ENCODE assay signal across 25 cellular contexts in the genomic region with DNA sequence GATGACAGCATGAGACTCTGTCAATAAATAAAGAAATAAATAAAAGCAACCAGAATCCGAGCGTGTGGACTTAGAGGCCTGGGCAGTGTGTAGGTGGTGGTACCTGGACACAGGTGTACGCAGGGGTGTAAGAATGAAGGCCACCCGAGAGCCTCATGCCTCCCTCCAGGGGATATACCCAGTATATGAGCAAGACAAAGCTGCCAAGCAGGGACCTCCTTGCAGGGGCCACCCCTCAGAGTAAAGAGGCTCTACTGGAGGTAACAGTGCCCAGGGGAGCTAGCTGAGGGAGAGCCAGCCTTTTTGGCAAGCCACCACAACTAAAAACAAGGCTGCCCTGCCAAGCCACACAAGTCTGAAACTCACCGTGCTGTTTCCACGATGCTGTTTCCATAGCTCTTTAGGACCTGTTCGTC.
A peak's percentile ranks its signal among the peaks of the same experiment; 100 is the strongest.
DNase-seq lines count a peak whose midpoint lies in the region; ATAC-seq and TF ChIP-seq lines count a peak whose summit lies in the region.
"Had no signal": no experiment of that assay in that cellular context is flagged by ENCODE, and none has a peak within 500 bp of the region (broad histone marks: within the 10 kb centered on the region; RNA-seq: fewer than 3 reads in every experiment).

No MANE protein-coding gene starts in this region.

- intact Hi-C loops in Right ventricle myocardium inferior (cut with DNase I) (no loop called here), right cardiac atrium (cut with DNase I) (no loop called here)

- H3K9me3 Mint-ChIP-seq in mesothelial cell of epicardium, result no peaks in the 10 kb centered on the region
- no peaks in the 10 kb centered on the region for H3K9me3 Mint-ChIP-seq in immature natural killer cell
- no peaks in the 10 kb centered on the region for H3K9me3 Mint-ChIP-seq in activated naive CD4-positive, alpha-beta T cell treated with anti-CD3 and anti-CD28 coated beads, Interleukin-2, amount 50 U/mL, for 72 hours
- H3K9me3 Mint-ChIP-seq: activated T-helper 2 cell treated with anti-CD3 and anti-CD28 coated beads, Interferon-gamma antibody, Interleukin-2, Interleukin-4, amounts not matched to agents 10 μg/mL and 5 μg/mL and 100 μg/mL, durations not matched to agents 14 hours and 24 hours and 36 hours had no signal

- H3K4me3 ChIP-seq in right cardiac atrium (ENCODE audit: low read length), result no peak overlapping the region
- no peak overlapping the region for H3K4me3 ChIP-seq in SJSA1
- H3K4me3 ChIP-seq: adrenal gland, lung, smooth muscle cell, suprapubic skin had no signal

- H3K27ac ChIP-seq in right cardiac atrium (ENCODE audit: low read length), result no peak overlapping the region
- peak overlapping the region; percentile 49 for H3K27ac ChIP-seq in SJSA1
- H3K27ac ChIP-seq: adrenal gland had no signal

- peak overlapping the region; percentile 98 for H3K27ac Mint-ChIP-seq in mesothelial cell of epicardium
- H3K27ac Mint-ChIP-seq in immature natural killer cell, result no peak overlapping the region
- H3K27ac Mint-ChIP-seq in activated naive CD4-positive, alpha-beta T cell treated with anti-CD3 and anti-CD28 coated beads, Interleukin-2, amount 50 U/mL, for 72 hours, result no peak overlapping the region
- H3K27ac Mint-ChIP-seq: activated T-helper 2 cell treated with anti-CD3 and anti-CD28 coated beads, Interferon-gamma antibody, Interleukin-2, Interleukin-4, amounts not matched to agents 10 μg/mL and 5 μg/mL and 100 μg/mL, durations not matched to agents 14 hours and 24 hours and 36 hours had no signal

- WGBS in right cardiac atrium, result 77% methylated on average over 7 of the region's 7 CpGs

- peaks cover 27% of the 10 kb centered on the region for H3K36me3 ChIP-seq in SJSA1
- H3K36me3 ChIP-seq: adrenal gland, suprapubic skin had no signal

- DNase-seq in Right ventricle myocardium inferior (ENCODE audit: missing footprints), result no peak
- DNase-seq in right cardiac atrium, result no peak
- no peak for DNase-seq in SJSA1 (ENCODE audit: low read depth in 1 of 2, low spot score in 2 of 2)
- no peak for DNase-seq in mesothelial cell of epicardium (ENCODE audit: low spot score in 2 of 2, unreplicated experiment in 2 of 2)
- no peak for DNase-seq in immature natural killer cell
- DNase-seq in activated naive CD4-positive, alpha-beta T cell treated with anti-CD3 and anti-CD28 coated beads, Interleukin-2, amount 50 U/mL, for 72 hours (ENCODE audit: low spot score in 2 of 2), result no peak
- DNase-seq: adrenal gland; central memory CD4-positive, alpha-beta T cell; DMS 273 treated with DMSO at 0.1 percent for 48 hours; effector memory CD4-positive, alpha-beta T cell; MV-4-11; NCI-H2081; NCI-H82; posterior cingulate gyrus; SK-N-SH; stimulated activated CD4-positive, alpha-beta T cell treated with anti-CD3 and anti-CD28 coated beads, Interleukin-4, amount 100 ng/mL, for 24 hours; T1000 had no signal

- no peaks in the 10 kb centered on the region for H3K27me3 ChIP-seq in right cardiac atrium (ENCODE audit: control insufficient read depth, insufficient read depth)
- H3K27me3 ChIP-seq in SJSA1 (replicated peaks), result no peaks in the 10 kb centered on the region
- H3K27me3 ChIP-seq: adrenal gland, suprapubic skin had no signal

- no peaks in the 10 kb centered on the region for H3K9me3 ChIP-seq in right cardiac atrium (ENCODE audit: control insufficient read depth, low read length)
- peaks cover 4% of the 10 kb centered on the region; the same call in 1 of the 2 replicates for H3K9me3 ChIP-seq in SJSA1 (replicated peaks)
- H3K9me3 ChIP-seq: adrenal gland, SK-N-SH, suprapubic skin had no signal

- H3K4me1 ChIP-seq in right cardiac atrium (ENCODE audit: control insufficient read depth, insufficient read depth, low read length), result no peaks in the 10 kb centered on the region
- peaks cover 74% of the 10 kb centered on the region for H3K4me1 ChIP-seq in SJSA1 (replicated peaks)
- H3K4me1 ChIP-seq: adrenal gland had no signal

- ATAC-seq in Right ventricle myocardium inferior, result peak; percentile 16
- no peak for ATAC-seq in right cardiac atrium
- ATAC-seq in HG02981 (IDR thresholded peaks at IDR 0.05; ENCODE audit: unreplicated experiment), result no peak
- ATAC-seq in activated naive CD4-positive, alpha-beta T cell treated with anti-CD3 and anti-CD28 coated beads, Interleukin-2, amount 50 U/mL, for 72 hours, result no peak
- ATAC-seq in HG02840 (IDR thresholded peaks at IDR 0.05; ENCODE audit: low FRiP score, unreplicated experiment), result no peak
- ATAC-seq: activated CD4-positive, CD25-positive, alpha-beta regulatory T cell treated with anti-CD3 and anti-CD28 coated beads, Interleukin-2, amount 50 U/mL, for 24 hours; Panc1 had no signal

- H3K4me3 Mint-ChIP-seq in mesothelial cell of epicardium (no peak overlapping the region), immature natural killer cell (no peak overlapping the region)

- no peaks in the 10 kb centered on the region for H3K36me3 Mint-ChIP-seq in mesothelial cell of epicardium
- no peaks in the 10 kb centered on the region for H3K36me3 Mint-ChIP-seq in immature natural killer cell
- H3K36me3 Mint-ChIP-seq in activated naive CD4-positive, alpha-beta T cell treated with anti-CD3 and anti-CD28 coated beads, Interleukin-2, amount 50 U/mL, for 72 hours, result no peaks in the 10 kb centered on the region

- TF ChIP-seq CTCF in mesothelial cell of epicardium (IDR thresholded peaks at IDR 0.05; ENCODE audit: unreplicated experiment), result no peak

- peaks cover 46% of the 10 kb centered on the region for H3K4me1 Mint-ChIP-seq in mesothelial cell of epicardium
- H3K4me1 Mint-ChIP-seq in immature natural killer cell, result no peaks in the 10 kb centered on the region

- H3K27me3 Mint-ChIP-seq in mesothelial cell of epicardium (ENCODE audit: low read depth) (no peaks in the 10 kb centered on the region), immature natural killer cell (ENCODE audit: low read depth in 3 of 3) (peaks cover 0 to 5% (median 0%) of the 10 kb centered on the region in 3 donors)
